1 cellular context compared by ENCODE assay signal in genomic region chr19:51777570-51778460, GRCh38.
A peak's percentile ranks its signal among the peaks of the same experiment; 100 is the strongest.
TF ChIP-seq lines count a peak whose summit lies in the region.

No MANE protein-coding gene starts in this region.

TF ChIP-seq in HepG2, 621 proteins besides CTCF, POLR2A, EP300 and RAD21 (continues in another document):
- TF ChIP-seq SOX13 (IDR thresholded peaks at IDR 0.05) = no peak
- no peak for TF ChIP-seq SOX13 (CRISPR knock-in tag; conservative IDR thresholded peaks at IDR 0.05 in 1 of 2, IDR thresholded peaks at IDR 0.05 in 1 of 2)
- no peak for TF ChIP-seq GLI4 (CRISPR knock-in tag; IDR thresholded peaks at IDR 0.05; ENCODE audit: borderline replicate concordance)
- no peak for TF ChIP-seq CENPT (CRISPR knock-in tag; IDR thresholded peaks at IDR 0.05; ENCODE audit: low read depth)
- TF ChIP-seq, protein P1, sequence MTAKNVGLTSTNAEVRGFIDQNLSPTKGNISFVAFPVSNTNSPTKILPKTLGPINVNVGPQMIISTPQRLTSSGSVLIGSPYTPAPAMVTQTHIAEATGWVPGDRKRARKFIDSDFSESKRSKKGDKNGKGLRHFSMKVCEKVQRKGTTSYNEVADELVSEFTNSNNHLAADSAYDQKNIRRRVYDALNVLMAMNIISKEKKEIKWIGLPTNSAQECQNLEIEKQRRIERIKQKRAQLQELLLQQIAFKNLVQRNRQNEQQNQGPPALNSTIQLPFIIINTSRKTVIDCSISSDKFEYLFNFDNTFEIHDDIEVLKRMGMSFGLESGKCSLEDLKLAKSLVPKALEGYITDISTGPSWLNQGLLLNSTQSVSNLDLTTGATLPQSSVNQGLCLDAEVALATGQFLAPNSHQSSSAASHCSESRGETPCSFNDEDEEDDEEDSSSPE (CRISPR knock-in tag; IDR thresholded peaks at IDR 0.05) = no peak
- no peak for TF ChIP-seq ATRX (CRISPR knock-in tag; IDR thresholded peaks at IDR 0.05; ENCODE audit: borderline replicate concordance)
- TF ChIP-seq REPIN1 (CRISPR knock-in tag; IDR thresholded peaks at IDR 0.05; ENCODE audit: borderline replicate concordance, low read depth) = no peak
- TF ChIP-seq YEATS2 (CRISPR knock-in tag; IDR thresholded peaks at IDR 0.05; ENCODE audit: borderline replicate concordance) = no peak
- TF ChIP-seq GPN1 (CRISPR knock-in tag; IDR thresholded peaks at IDR 0.05; ENCODE audit: borderline replicate concordance) = no peak
- TF ChIP-seq CSRNP1 (CRISPR knock-in tag; IDR thresholded peaks at IDR 0.05) = no peak
- TF ChIP-seq, protein P2, sequence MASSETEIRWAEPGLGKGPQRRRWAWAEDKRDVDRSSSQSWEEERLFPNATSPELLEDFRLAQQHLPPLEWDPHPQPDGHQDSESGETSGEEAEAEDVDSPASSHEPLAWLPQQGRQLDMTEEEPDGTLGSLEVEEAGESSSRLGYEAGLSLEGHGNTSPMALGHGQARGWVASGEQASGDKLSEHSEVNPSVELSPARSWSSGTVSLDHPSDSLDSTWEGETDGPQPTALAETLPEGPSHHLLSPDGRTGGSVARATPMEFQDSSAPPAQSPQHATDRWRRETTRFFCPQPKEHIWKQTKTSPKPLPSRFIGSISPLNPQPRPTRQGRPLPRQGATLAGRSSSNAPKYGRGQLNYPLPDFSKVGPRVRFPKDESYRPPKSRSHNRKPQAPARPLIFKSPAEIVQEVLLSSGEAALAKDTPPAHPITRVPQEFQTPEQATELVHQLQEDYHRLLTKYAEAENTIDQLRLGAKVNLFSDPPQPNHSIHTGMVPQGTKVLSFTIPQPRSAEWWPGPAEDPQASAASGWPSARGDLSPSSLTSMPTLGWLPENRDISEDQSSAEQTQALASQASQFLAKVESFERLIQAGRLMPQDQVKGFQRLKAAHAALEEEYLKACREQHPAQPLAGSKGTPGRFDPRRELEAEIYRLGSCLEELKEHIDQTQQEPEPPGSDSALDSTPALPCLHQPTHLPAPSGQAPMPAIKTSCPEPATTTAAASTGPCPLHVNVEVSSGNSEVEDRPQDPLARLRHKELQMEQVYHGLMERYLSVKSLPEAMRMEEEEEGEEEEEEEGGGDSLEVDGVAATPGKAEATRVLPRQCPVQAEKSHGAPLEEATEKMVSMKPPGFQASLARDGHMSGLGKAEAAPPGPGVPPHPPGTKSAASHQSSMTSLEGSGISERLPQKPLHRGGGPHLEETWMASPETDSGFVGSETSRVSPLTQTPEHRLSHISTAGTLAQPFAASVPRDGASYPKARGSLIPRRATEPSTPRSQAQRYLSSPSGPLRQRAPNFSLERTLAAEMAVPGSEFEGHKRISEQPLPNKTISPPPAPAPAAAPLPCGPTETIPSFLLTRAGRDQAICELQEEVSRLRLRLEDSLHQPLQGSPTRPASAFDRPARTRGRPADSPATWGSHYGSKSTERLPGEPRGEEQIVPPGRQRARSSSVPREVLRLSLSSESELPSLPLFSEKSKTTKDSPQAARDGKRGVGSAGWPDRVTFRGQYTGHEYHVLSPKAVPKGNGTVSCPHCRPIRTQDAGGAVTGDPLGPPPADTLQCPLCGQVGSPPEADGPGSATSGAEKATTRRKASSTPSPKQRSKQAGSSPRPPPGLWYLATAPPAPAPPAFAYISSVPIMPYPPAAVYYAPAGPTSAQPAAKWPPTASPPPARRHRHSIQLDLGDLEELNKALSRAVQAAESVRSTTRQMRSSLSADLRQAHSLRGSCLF (CRISPR knock-in tag; IDR thresholded peaks at IDR 0.05; ENCODE audit: borderline replicate concordance) = no peak
- TF ChIP-seq ZNF607 (CRISPR knock-in tag; IDR thresholded peaks at IDR 0.05; ENCODE audit: borderline replicate concordance) = no peak
- TF ChIP-seq ZNF335 (CRISPR knock-in tag; IDR thresholded peaks at IDR 0.05) = no peak
- TF ChIP-seq TOE1 (CRISPR knock-in tag; IDR thresholded peaks at IDR 0.05) = no peak
- no peak for TF ChIP-seq HNRNPK (IDR thresholded peaks at IDR 0.05; ENCODE audit: low read depth, low read length, poor library complexity, severe bottlenecking)
- TF ChIP-seq HMGXB4 (CRISPR knock-in tag; IDR thresholded peaks at IDR 0.05; ENCODE audit: borderline replicate concordance in 1 of 2, low read depth in 1 of 2) = 0 out of 4 replicates have a peak, but pooled peaks of 1 of the 2 experiments have one; percentile 19
- no peak for TF ChIP-seq NFIC (IDR thresholded peaks at IDR 0.05; ENCODE audit: low read length)
- TF ChIP-seq MIER2 (CRISPR knock-in tag; IDR thresholded peaks at IDR 0.05) = peak; percentile 31; the same call in 1 of the 2 replicates
- TF ChIP-seq PBX3 (CRISPR knock-in tag; IDR thresholded peaks at IDR 0.05; ENCODE audit: borderline replicate concordance) = no peak
- TF ChIP-seq SMC3 (IDR thresholded peaks at IDR 0.05; ENCODE audit: low read length) = peak; percentile 60
- TF ChIP-seq ZNF160 (CRISPR knock-in tag; IDR thresholded peaks at IDR 0.05) = no peak
- no peak for TF ChIP-seq ONECUT2 (CRISPR knock-in tag; IDR thresholded peaks at IDR 0.05)
- no peak for TF ChIP-seq LCORL (IDR thresholded peaks at IDR 0.05)
- TF ChIP-seq LCORL (CRISPR knock-in tag; IDR thresholded peaks at IDR 0.05) = no peak
- no peak for TF ChIP-seq ZKSCAN5 (CRISPR knock-in tag; IDR thresholded peaks at IDR 0.05)
- TF ChIP-seq ZNF768 (CRISPR knock-in tag; IDR thresholded peaks at IDR 0.05) = no peak
- TF ChIP-seq, protein P3, sequence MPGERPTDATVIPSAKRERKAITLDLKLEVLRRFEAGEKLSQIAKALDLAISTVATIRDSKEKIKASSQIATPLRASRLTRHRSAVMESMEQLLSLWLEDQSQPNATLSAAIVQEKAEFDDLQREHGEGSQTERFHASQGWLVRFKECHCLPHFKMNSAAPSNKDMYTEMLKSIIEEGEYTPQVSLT (CRISPR knock-in tag; IDR thresholded peaks at IDR 0.05; ENCODE audit: borderline replicate concordance, low read depth) = no peak
- TF ChIP-seq ZNF30 (CRISPR knock-in tag; IDR thresholded peaks at IDR 0.05) = no peak
- TF ChIP-seq NFYB (CRISPR knock-in tag; IDR thresholded peaks at IDR 0.05) = no peak
- TF ChIP-seq E2F1 (CRISPR knock-in tag; IDR thresholded peaks at IDR 0.05) = no peak
- no peak for TF ChIP-seq MLLT10 (CRISPR knock-in tag; IDR thresholded peaks at IDR 0.05)
- TF ChIP-seq RELA (CRISPR knock-in tag; IDR thresholded peaks at IDR 0.05) = no peak
- TF ChIP-seq ZNF776 (CRISPR knock-in tag; IDR thresholded peaks at IDR 0.05) = no peak
- TF ChIP-seq ZNF501 (CRISPR knock-in tag; IDR thresholded peaks at IDR 0.05) = 0 out of 2 replicates have a peak, but pooled peaks have one; percentile 48
- peak; percentile 76 for TF ChIP-seq CEBPG (CRISPR knock-in tag; IDR thresholded peaks at IDR 0.05)
- no peak for TF ChIP-seq HNRNPL (IDR thresholded peaks at IDR 0.05; ENCODE audit: low read depth, low read length)
- TF ChIP-seq ARNT2 (CRISPR knock-in tag; IDR thresholded peaks at IDR 0.05; ENCODE audit: low read depth) = no peak
- no peak for TF ChIP-seq FOXP4 (CRISPR knock-in tag; IDR thresholded peaks at IDR 0.05)
- TF ChIP-seq DMAP1 (CRISPR knock-in tag; IDR thresholded peaks at IDR 0.05) = no peak
- TF ChIP-seq STAG1 (CRISPR knock-in tag; IDR thresholded peaks at IDR 0.05) = peak; percentile 80
- TF ChIP-seq CEBPB (IDR thresholded peaks at IDR 0.05; ENCODE audit: borderline replicate concordance, low read depth, low read length) = peak; percentile 78
- no peak for TF ChIP-seq HOMEZ (CRISPR knock-in tag; IDR thresholded peaks at IDR 0.05; ENCODE audit: low read depth)
- 0 out of 2 replicates have a peak, but pooled peaks have one; percentile 32 for TF ChIP-seq HNF1B (CRISPR knock-in tag; IDR thresholded peaks at IDR 0.05)
- TF ChIP-seq, protein P4, sequence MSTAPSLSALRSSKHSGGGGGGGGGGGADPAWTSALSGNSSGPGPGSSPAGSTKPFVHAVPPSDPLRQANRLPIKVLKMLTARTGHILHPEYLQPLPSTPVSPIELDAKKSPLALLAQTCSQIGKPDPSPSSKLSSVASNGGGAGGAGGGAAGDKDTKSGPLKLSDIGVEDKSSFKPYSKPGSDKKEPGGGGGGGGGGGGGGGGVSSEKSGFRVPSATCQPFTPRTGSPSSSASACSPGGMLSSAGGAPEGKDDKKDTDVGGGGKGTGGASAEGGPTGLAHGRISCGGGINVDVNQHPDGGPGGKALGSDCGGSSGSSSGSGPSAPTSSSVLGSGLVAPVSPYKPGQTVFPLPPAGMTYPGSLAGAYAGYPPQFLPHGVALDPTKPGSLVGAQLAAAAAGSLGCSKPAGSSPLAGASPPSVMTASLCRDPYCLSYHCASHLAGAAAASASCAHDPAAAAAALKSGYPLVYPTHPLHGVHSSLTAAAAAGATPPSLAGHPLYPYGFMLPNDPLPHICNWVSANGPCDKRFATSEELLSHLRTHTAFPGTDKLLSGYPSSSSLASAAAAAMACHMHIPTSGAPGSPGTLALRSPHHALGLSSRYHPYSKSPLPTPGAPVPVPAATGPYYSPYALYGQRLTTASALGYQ (CRISPR knock-in tag; IDR thresholded peaks at IDR 0.05) = no peak
- TF ChIP-seq NR2F1 (CRISPR knock-in tag; IDR thresholded peaks at IDR 0.05) = no peak
- peak; percentile 82 for TF ChIP-seq ELF3 (CRISPR knock-in tag; IDR thresholded peaks at IDR 0.05)
- no peak for TF ChIP-seq SETDB1 (CRISPR knock-in tag; IDR thresholded peaks at IDR 0.05; ENCODE audit: borderline replicate concordance)
